Comparison of ENCODE assay signal across 1 cellular context in the genomic region with DNA sequence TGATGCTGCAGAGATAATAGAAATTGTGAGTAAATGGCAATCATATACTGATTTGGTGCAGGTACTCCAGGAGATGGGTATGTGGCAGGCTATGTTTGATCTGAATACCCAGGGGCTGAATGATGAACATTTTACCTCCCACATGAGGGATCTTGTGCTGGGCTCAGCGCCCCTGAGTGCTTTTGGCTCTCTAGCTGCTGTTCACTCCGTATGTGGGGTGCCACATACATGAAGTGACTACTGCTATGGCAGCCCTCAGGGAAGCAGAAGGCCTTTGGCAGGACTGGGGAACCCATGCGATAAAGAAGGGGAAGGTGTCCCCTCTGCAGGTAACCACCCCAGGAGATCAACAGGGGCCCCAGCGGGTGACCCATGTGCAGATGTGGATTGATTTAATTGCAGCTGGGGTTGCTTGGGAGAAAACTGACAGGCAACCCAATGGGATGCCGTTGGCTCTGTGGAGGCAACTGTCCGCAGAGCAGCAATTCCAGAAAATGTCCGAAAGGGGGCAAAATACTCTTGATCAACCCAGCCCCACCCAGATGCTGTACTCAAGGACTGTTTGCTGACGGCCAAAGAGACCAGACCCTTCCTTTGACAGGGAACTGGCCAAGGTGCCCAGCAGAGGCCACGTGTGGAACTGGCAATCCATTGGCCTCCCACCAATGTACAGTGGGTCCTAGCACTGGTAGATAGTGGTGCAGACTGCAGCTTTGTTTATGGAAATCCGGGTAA.
TF ChIP-seq lines count a peak whose summit lies in the region.

No MANE protein-coding gene starts in this region.

TF ChIP-seq in GM23338, 12 proteins besides CTCF, POLR2A, EP300 and RAD21 (continued from another document):
- TF ChIP-seq, protein P1, sequence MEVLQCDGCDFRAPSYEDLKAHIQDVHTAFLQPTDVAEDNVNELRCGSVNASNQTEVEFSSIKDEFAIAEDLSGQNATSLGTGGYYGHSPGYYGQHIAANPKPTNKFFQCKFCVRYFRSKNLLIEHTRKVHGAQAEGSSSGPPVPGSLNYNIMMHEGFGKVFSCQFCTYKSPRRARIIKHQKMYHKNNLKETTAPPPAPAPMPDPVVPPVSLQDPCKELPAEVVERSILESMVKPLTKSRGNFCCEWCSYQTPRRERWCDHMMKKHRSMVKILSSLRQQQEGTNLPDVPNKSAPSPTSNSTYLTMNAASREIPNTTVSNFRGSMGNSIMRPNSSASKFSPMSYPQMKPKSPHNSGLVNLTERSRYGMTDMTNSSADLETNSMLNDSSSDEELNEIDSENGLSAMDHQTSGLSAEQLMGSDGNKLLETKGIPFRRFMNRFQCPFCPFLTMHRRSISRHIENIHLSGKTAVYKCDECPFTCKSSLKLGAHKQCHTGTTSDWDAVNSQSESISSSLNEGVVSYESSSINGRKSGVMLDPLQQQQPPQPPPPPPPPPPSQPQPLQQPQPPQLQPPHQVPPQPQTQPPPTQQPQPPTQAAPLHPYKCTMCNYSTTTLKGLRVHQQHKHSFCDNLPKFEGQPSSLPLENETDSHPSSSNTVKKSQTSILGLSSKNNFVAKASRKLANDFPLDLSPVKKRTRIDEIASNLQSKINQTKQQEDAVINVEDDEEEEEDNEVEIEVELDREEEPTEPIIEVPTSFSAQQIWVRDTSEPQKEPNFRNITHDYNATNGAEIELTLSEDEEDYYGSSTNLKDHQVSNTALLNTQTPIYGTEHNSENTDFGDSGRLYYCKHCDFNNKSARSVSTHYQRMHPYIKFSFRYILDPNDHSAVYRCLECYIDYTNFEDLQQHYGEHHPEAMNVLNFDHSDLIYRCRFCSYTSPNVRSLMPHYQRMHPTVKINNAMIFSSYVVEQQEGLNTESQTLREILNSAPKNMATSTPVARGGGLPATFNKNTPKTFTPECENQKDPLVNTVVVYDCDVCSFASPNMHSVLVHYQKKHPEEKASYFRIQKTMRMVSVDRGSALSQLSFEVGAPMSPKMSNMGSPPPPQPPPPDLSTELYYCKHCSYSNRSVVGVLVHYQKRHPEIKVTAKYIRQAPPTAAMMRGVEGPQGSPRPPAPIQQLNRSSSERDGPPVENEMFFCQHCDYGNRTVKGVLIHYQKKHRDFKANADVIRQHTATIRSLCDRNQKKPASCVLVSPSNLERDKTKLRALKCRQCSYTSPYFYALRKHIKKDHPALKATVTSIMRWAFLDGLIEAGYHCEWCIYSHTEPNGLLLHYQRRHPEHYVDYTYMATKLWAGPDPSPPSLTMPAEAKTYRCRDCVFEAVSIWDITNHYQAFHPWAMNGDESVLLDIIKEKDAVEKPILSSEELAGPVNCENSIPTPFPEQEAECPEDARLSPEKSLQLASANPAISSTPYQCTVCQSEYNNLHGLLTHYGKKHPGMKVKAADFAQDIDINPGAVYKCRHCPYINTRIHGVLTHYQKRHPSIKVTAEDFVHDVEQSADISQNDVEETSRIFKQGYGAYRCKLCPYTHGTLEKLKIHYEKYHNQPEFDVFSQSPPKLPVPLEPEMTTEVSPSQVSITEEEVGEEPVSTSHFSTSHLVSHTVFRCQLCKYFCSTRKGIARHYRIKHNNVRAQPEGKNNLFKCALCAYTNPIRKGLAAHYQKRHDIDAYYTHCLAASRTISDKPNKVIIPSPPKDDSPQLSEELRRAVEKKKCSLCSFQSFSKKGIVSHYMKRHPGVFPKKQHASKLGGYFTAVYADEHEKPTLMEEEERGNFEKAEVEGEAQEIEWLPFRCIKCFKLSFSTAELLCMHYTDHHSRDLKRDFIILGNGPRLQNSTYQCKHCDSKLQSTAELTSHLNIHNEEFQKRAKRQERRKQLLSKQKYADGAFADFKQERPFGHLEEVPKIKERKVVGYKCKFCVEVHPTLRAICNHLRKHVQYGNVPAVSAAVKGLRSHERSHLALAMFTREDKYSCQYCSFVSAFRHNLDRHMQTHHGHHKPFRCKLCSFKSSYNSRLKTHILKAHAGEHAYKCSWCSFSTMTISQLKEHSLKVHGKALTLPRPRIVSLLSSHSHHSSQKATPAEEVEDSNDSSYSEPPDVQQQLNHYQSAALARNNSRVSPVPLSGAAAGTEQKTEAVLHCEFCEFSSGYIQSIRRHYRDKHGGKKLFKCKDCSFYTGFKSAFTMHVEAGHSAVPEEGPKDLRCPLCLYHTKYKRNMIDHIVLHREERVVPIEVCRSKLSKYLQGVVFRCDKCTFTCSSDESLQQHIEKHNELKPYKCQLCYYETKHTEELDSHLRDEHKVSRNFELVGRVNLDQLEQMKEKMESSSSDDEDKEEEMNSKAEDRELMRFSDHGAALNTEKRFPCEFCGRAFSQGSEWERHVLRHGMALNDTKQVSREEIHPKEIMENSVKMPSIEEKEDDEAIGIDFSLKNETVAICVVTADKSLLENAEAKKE (CRISPR knock-in tag; IDR thresholded peaks at IDR 0.05) = no peak
- no peak for TF ChIP-seq STAT1 (IDR thresholded peaks at IDR 0.05; ENCODE audit: unreplicated experiment)
